Comparison of ENCODE assay signal across 8 cellular contexts in genomic region chr10:99560277-99561126, GRCh38. TPM values are rescaled to one million over a fixed set of nuclear protein-coding genes. Genes with fewer than 3 reads are reported as not detected.
A peak's percentile ranks its signal among the peaks of the same experiment; 100 is the strongest.
DNase-seq lines count a peak whose midpoint lies in the region; ATAC-seq, FAIRE-seq and TF ChIP-seq lines count a peak whose summit lies in the region.

No MANE protein-coding gene starts in this region.

- H3K4me3 ChIP-seq in Karpas-422 (ENCODE audit: low read length) (no peak overlapping the region), SU-DHL-6 (ENCODE audit: insufficient read depth, low read length, poor library complexity, severe bottlenecking) (no peak overlapping the region), bronchial epithelial cell (ENCODE audit: low read depth, low read length) (no peak overlapping the region), lower lobe of right lung (no peak overlapping the region), thyroid gland (replicated peaks in 1 of 3) (no peak overlapping the region)

- TF ChIP-seq POLR2A in thyroid gland (IDR thresholded peaks at IDR 0.05) = no peak

- no peak overlapping the region for H3K27ac ChIP-seq in Karpas-422 (ENCODE audit: low read length)
- H3K27ac ChIP-seq in SU-DHL-6 (ENCODE audit: low read depth, low read length) = no peak overlapping the region
- no peak overlapping the region for H3K27ac ChIP-seq in lower lobe of right lung
- H3K27ac ChIP-seq in thyroid gland = no peak overlapping the region

- 38 to 39% methylated on average over 13 of the region's 13 CpGs for WGBS in thyroid gland, 2 donors

- intact Hi-C loops in lower lobe of right lung (cut with DNase I) (no loop called here), thyroid gland (cut with DNase I) (no loop called here)

- H3K27me3 ChIP-seq in Karpas-422 (ENCODE audit: low read length) (no peaks in the 10 kb centered on the region), SU-DHL-6 (ENCODE audit: low read length) (no peaks in the 10 kb centered on the region), bronchial epithelial cell (ENCODE audit: control insufficient read depth, insufficient read depth, low read length) (no peaks in the 10 kb centered on the region), lower lobe of right lung (ENCODE audit: low read depth) (peaks cover 10% of the 10 kb centered on the region), thyroid gland (no peaks in the 10 kb centered on the region)

- peak; percentile 89 for TF ChIP-seq CTCF in SU-DHL-6 (IDR thresholded peaks at IDR 0.05; ENCODE audit: insufficient read depth, low read length, poor library complexity, severe bottlenecking)
- TF ChIP-seq CTCF in bronchial epithelial cell (IDR thresholded peaks at IDR 0.05; ENCODE audit: insufficient read depth, low read length, severe bottlenecking) = peak; percentile 70
- peak; percentile 66 for TF ChIP-seq CTCF in lower lobe of right lung (IDR thresholded peaks at IDR 0.05)
- peak; percentile 10 to 73 (median 61) for TF ChIP-seq CTCF in thyroid gland (IDR thresholded peaks at IDR 0.05)

- no peaks in the 10 kb centered on the region for H3F3A ChIP-seq in SU-DHL-6 (ENCODE audit: insufficient read depth)

- H3K9me3 ChIP-seq in Karpas-422 (ENCODE audit: low read length) (no peaks in the 10 kb centered on the region), SU-DHL-6 (ENCODE audit: insufficient read depth, low read length) (no peaks in the 10 kb centered on the region), lower lobe of right lung (no peaks in the 10 kb centered on the region), thyroid gland (no peaks in the 10 kb centered on the region)

- H2AFZ ChIP-seq in Karpas-422 (ENCODE audit: low read length) = no peak overlapping the region
- no peak overlapping the region for H2AFZ ChIP-seq in SU-DHL-6 (ENCODE audit: low read depth, low read length, severe bottlenecking)

- H3K79me2 ChIP-seq in Karpas-422 (ENCODE audit: low read length) (no peaks in the 10 kb centered on the region), SU-DHL-6 (ENCODE audit: insufficient read depth, low read length) (no peaks in the 10 kb centered on the region)

- no peaks in the 10 kb centered on the region for H3K9me2 ChIP-seq in Karpas-422 (replicated peaks; ENCODE audit: insufficient read depth, low read length)
- H3K9me2 ChIP-seq in SU-DHL-6 (replicated peaks; ENCODE audit: insufficient read depth, low read length) = no peaks in the 10 kb centered on the region

- peak; percentile 53 to 64 for ATAC-seq in lower lobe of right lung

- H3K4me1 ChIP-seq in Karpas-422 (ENCODE audit: low read length) (no peaks in the 10 kb centered on the region), lower lobe of right lung (no peaks in the 10 kb centered on the region), thyroid gland (no peaks in the 10 kb centered on the region)

- peak; percentile 50 for FAIRE-seq in bronchial epithelial cell (lab: Jason Lieb, UNC)

- H3K9ac ChIP-seq in Karpas-422 (ENCODE audit: low read length) (no peak overlapping the region), SU-DHL-6 (ENCODE audit: low read length) (no peak overlapping the region)

- H3K4me2 ChIP-seq in Karpas-422 (ENCODE audit: low read depth, low read length, poor library complexity, severe bottlenecking) (no peak overlapping the region), SU-DHL-6 (ENCODE audit: low read depth, low read length, poor library complexity, severe bottlenecking) (no peak overlapping the region)

- H3K36me3 ChIP-seq in Karpas-422 (ENCODE audit: insufficient read depth, low read length) = no peaks in the 10 kb centered on the region
- H3K36me3 ChIP-seq in SU-DHL-6 (ENCODE audit: low read length) = no peaks in the 10 kb centered on the region
- H3K36me3 ChIP-seq in bronchial epithelial cell (ENCODE audit: control insufficient read depth, insufficient read depth, low read length) = no peaks in the 10 kb centered on the region
- H3K36me3 ChIP-seq in lower lobe of right lung = no peaks in the 10 kb centered on the region
- H3K36me3 ChIP-seq in thyroid gland = no peaks in the 10 kb centered on the region

- DNase-seq in NCI-H2171 treated with DMSO at 0.1 percent for 48 hours (lab: John Stamatoyannopoulos, UW) (peak; percentile 11), NCI-H2171 (lab: John Stamatoyannopoulos, UW) (no peak), Karpas-422 (peak; percentile 71), bronchial epithelial cell (ENCODE audit: low read depth) (peak; percentile 44), lower lobe of right lung (no peak), thyroid gland (peak; percentile 34 to 57), 8988T (no peak)

- no peaks in the 10 kb centered on the region for H4K20me1 ChIP-seq in Karpas-422 (ENCODE audit: insufficient read depth, low read depth, low read length)
- no peaks in the 10 kb centered on the region for H4K20me1 ChIP-seq in SU-DHL-6 (ENCODE audit: low read depth, low read length)

RNA-seq across cellular contexts. Expression of gene NKX2-3, which starts 27.8 kb away (rescaled TPM):
- total RNA-seq in Karpas-422 (2014; rRNA removed; shearing (Covaris generic); ENCODE audit: low replicate concordance) = not detected in 2 replicates
- under 0.01 TPM in 1 of 2 replicates, not detected in the other for total RNA-seq in bronchial epithelial cell
- not detected for total RNA-seq in lower lobe of right lung
- total RNA-seq in thyroid gland = 1 to 10 TPM in 1 of 4 donors, not detected in 3; 3.3 TPM

RNA-seq across cellular contexts. Expression of gene SLC25A28, which starts 59.7 kb away (rescaled TPM):
- total RNA-seq in Karpas-422 (2014; rRNA removed; shearing (Covaris generic); ENCODE audit: low replicate concordance) = 32.9 and 36.4 TPM in 2 replicates
- total RNA-seq in bronchial epithelial cell (15.4 and 17.4 TPM in 2 replicates), lower lobe of right lung (50.1 TPM), thyroid gland (10 to 100 TPM; 10.1 to 28.2 (median 19.2) TPM)

Comparison
In these comparisons a context has a peak if more than half of its experiments do, and no peak if none do; other contexts are left out.
1. DNase-seq: peak in NCI-H2171 treated with DMSO at 0.1 percent for 48 hours (single experiment), Karpas-422 (single experiment), bronchial epithelial cell (single experiment) and thyroid gland (2 of 2); none in NCI-H2171 (single experiment), lower lobe of right lung (single experiment) and 8988T (single experiment).
2. Peak in every context shown above with its lines, with median percentiles within 50 percentile points of each other: CTCF ChIP-seq.